Comparison of ENCODE assay signal across 19 cellular contexts in the genomic region with DNA sequence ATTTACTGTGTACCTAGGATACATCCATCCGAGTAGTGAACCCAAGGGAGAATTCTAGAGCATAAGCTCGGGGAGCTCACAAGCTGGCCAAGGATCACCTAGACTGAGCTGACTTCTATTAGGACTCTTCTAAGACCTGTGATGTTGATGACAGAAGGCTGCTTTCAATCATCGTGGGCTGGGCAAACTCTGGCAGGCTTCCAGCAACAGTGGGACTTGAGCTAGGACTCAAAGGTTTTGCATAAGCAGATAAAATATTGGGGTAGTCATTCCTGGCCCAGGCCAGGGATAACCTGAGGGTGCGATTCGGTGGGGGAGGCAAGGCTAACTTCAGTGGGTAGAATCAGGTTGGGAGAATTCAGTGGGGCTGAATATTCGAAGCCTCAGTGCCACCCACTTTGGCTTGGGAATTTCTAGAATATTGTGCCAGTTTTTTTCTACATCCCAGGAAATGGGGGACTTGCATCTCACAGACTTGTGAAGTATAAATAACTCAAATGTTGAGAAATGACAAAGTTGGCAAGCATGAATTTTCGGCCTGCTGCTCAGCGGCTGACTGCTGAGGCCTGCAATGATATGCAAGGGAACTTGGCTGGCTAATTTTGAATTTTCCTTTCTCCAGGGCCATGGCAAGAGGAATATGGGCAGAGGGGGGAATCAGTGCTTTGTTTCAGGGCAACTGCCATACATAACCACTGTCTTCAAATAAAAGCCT.
DNase-seq lines count a peak whose midpoint lies in the region; ATAC-seq and TF ChIP-seq lines count a peak whose summit lies in the region.
"Had no signal": no experiment of that assay in that cellular context is flagged by ENCODE, and none has a peak within 500 bp of the region (broad histone marks: within the 10 kb centered on the region; RNA-seq: fewer than 3 reads in every experiment).

No MANE protein-coding gene starts in this region.

- peaks cover 37 to 95% (median 72%) of the 10 kb centered on the region in 10 experiments for H3K4me1 ChIP-seq in BLaER1 treated with 17β-estradiol and CSF1 and Interleukin-3, amounts not matched to agents 10 nM and 100 nM
- no peaks in the 10 kb centered on the region for H3K4me1 ChIP-seq in endodermal cell (ENCODE audit: control insufficient read depth, insufficient read depth, low read length)
- H3K4me1 ChIP-seq: pancreas had no signal

- no peak overlapping the region for H3K4me3 ChIP-seq in AG10803 (ENCODE audit: low read length)
- H3K4me3 ChIP-seq in BLaER1 treated with 17β-estradiol and CSF1 and Interleukin-3, amounts not matched to agents 10 nM and 100 nM, result no peak overlapping the region
- no peak overlapping the region for H3K4me3 ChIP-seq in endodermal cell (ENCODE audit: low read length)
- H3K4me3 ChIP-seq: pancreas had no signal

- 92 to 93% methylated on average over 8 of the region's 8 CpGs for WGBS in endodermal cell (ENCODE audit: insufficient coverage in 1 of 2, insufficient read length in 1 of 2), 2 experiments

- peaks cover 0 to 98% (median 79%) of the 10 kb centered on the region in 11 experiments; a peak in 16 of 22 replicates for H4K20me1 ChIP-seq in BLaER1 treated with 17β-estradiol and CSF1 and Interleukin-3, amounts not matched to agents 10 nM and 100 nM

- H3K27ac Mint-ChIP-seq in endodermal cell, result no peak overlapping the region
- H3K27ac Mint-ChIP-seq in nephron progenitor cell, result peak overlapping the region; percentile 48
- H3K27ac Mint-ChIP-seq: CD8-positive, alpha-beta memory T cell; effector memory CD8-positive, alpha-beta T cell; H9; stimulated activated effector memory CD8-positive, alpha-beta T cell treated with anti-CD3 and anti-CD28 coated beads, Interleukin-12 subunit alpha, Interleukin-12 subunit beta, amount 100 ng/mL, for 72 hours had no signal

- no peaks in the 10 kb centered on the region for H3K27me3 ChIP-seq in BLaER1 treated with 17β-estradiol and CSF1 and Interleukin-3, amounts not matched to agents 10 nM and 100 nM
- H3K27me3 ChIP-seq in endodermal cell (ENCODE audit: control insufficient read depth, insufficient read depth, low read length, poor library complexity, severe bottlenecking), result peaks cover 6% of the 10 kb centered on the region
- H3K27me3 ChIP-seq: pancreas had no signal

- H3K4me1 Mint-ChIP-seq in endodermal cell (no peaks in the 10 kb centered on the region), nephron progenitor cell (peaks cover 10% of the 10 kb centered on the region)
- H3K4me1 Mint-ChIP-seq: CD8-positive, alpha-beta memory T cell had no signal

- TF ChIP-seq CTCF in AG10803 (conservative IDR thresholded peaks at IDR 0.05; ENCODE audit: low read length), result no peak
- no peak for TF ChIP-seq CTCF in endodermal cell (conservative IDR thresholded peaks at IDR 0.05)
- no peak for TF ChIP-seq CTCF in nephron progenitor cell (IDR thresholded peaks at IDR 0.05)

- DNase-seq in AG10803 (ENCODE audit: low read depth) (peak; percentile 44), endodermal cell (peak; percentile 34), nephron progenitor cell (no peak), hypothalamus (lab: John Stamatoyannopoulos, UW) (no peak), NCI-H1105 (lab: John Stamatoyannopoulos, UW) (no peak), GOT3 (lab: John Stamatoyannopoulos, UW) (no peak)
- DNase-seq: activated CD4-positive, alpha-beta T cell treated with anti-CD3 and anti-CD28 coated beads for 1 hour; activated naive CD4-positive, alpha-beta T cell treated with Interleukin-2 at 50 U/mL for 16 hours; activated T-cell treated with anti-CD3 and anti-CD28 coated beads, Interleukin-2, amount 50 U/mL, for 4 hours; CD8-positive, alpha-beta memory T cell; DMS79; effector memory CD8-positive, alpha-beta T cell; H9; NCI-H2029 treated with DMSO at 0.1 percent for 48 hours; NCI-H510A treated with DMSO at 0.1 percent for 48 hours; pancreas had no signal

- H3K36me3 Mint-ChIP-seq in endodermal cell (ENCODE audit: low read depth), result no peaks in the 10 kb centered on the region
- H3K36me3 Mint-ChIP-seq in nephron progenitor cell (ENCODE audit: low read depth), result no peaks in the 10 kb centered on the region
- H3K36me3 Mint-ChIP-seq: CD8-positive, alpha-beta memory T cell; stimulated activated effector memory CD8-positive, alpha-beta T cell treated with anti-CD3 and anti-CD28 coated beads, Interleukin-12 subunit alpha, Interleukin-12 subunit beta, amount 100 ng/mL, for 72 hours had no signal

- peaks cover 0 to 24% (median 4%) of the 10 kb centered on the region in 11 experiments; a peak in 5 of 22 replicates for H3K36me3 ChIP-seq in BLaER1 treated with 17β-estradiol and CSF1 and Interleukin-3, amounts not matched to agents 10 nM and 100 nM
- H3K36me3 ChIP-seq in endodermal cell (ENCODE audit: control insufficient read depth, insufficient read depth, low read length), result no peaks in the 10 kb centered on the region
- H3K36me3 ChIP-seq: pancreas had no signal

- no peak overlapping the region for H3K27ac ChIP-seq in BLaER1 treated with 17β-estradiol and CSF1 and Interleukin-3, amounts not matched to agents 10 nM and 100 nM
- H3K27ac ChIP-seq in endodermal cell (ENCODE audit: low read depth, low read length), result no peak overlapping the region
- H3K27ac ChIP-seq: pancreas had no signal

- H3K9me3 Mint-ChIP-seq in endodermal cell, result no peaks in the 10 kb centered on the region
- H3K9me3 Mint-ChIP-seq in nephron progenitor cell, result no peaks in the 10 kb centered on the region
- H3K9me3 Mint-ChIP-seq: activated T-cell treated with anti-CD3 and anti-CD28 coated beads, Interleukin-2, amount 50 U/mL, for 4 hours; CD8-positive, alpha-beta memory T cell; H9 had no signal

- H3K4me3 Mint-ChIP-seq in endodermal cell (no peak overlapping the region), nephron progenitor cell (no peak overlapping the region)
- H3K4me3 Mint-ChIP-seq: activated T-cell treated with anti-CD3 and anti-CD28 coated beads, Interleukin-2, amount 50 U/mL, for 4 hours; CD8-positive, alpha-beta memory T cell; effector memory CD8-positive, alpha-beta T cell; H9; stimulated activated effector memory CD8-positive, alpha-beta T cell treated with anti-CD3 and anti-CD28 coated beads, Interleukin-12 subunit alpha, Interleukin-12 subunit beta, amount 100 ng/mL, for 72 hours had no signal

- no peaks in the 10 kb centered on the region for H3K9me3 ChIP-seq in BLaER1 treated with 17β-estradiol and CSF1 and Interleukin-3, amounts not matched to agents 10 nM and 100 nM (replicated peaks in 1 of 11)
- no peaks in the 10 kb centered on the region for H3K9me3 ChIP-seq in endodermal cell (ENCODE audit: control insufficient read depth, low read length)
- H3K9me3 ChIP-seq: pancreas had no signal

- peaks cover 15% of the 10 kb centered on the region for H3K27me3 Mint-ChIP-seq in endodermal cell (ENCODE audit: insufficient read depth)
- H3K27me3 Mint-ChIP-seq in nephron progenitor cell (ENCODE audit: low read depth, poor library complexity), result peaks cover 4% of the 10 kb centered on the region
- H3K27me3 Mint-ChIP-seq: CD8-positive, alpha-beta memory T cell; effector memory CD8-positive, alpha-beta T cell had no signal

- no peak for ATAC-seq in GM18868 (IDR thresholded peaks at IDR 0.05; ENCODE audit: unreplicated experiment)
- ATAC-seq: activated T-cell treated with anti-CD3 and anti-CD28 coated beads, Interleukin-2, amount 50 U/mL, for 4 hours; effector memory CD8-positive, alpha-beta T cell; pancreas; stimulated activated effector memory CD8-positive, alpha-beta T cell treated with anti-CD3 and anti-CD28 coated beads, Interleukin-12 subunit alpha, Interleukin-12 subunit beta, amount 100 ng/mL, for 72 hours had no signal

- peak overlapping the region in 9 of 11 experiments; percentile 12 to 97 (median 80); a peak in 14 of 22 replicates for H3K4me2 ChIP-seq in BLaER1 treated with 17β-estradiol and CSF1 and Interleukin-3, amounts not matched to agents 10 nM and 100 nM

- H3K9ac ChIP-seq in BLaER1 treated with 17β-estradiol and CSF1 and Interleukin-3, amounts not matched to agents 10 nM and 100 nM, result no peak overlapping the region
- H3K9ac ChIP-seq in endodermal cell (ENCODE audit: extremely low read depth, low read length, poor library complexity, severe bottlenecking), result no peak overlapping the region

Comparison
In these comparisons a context has a peak if more than half of its experiments do, and no peak if none do; other contexts are left out.
1. DNase-seq: peak in AG10803 (single experiment) and endodermal cell (single experiment); none in nephron progenitor cell (single experiment), hypothalamus (0 of 51), NCI-H1105 (single experiment) and GOT3 (single experiment).